ENCODE assay signal across 10 cellular contexts in genomic region chr20:1567392-1568165, GRCh38. TPM values are rescaled to one million over a fixed set of nuclear protein-coding genes. Genes with fewer than 3 reads are reported as not detected.
DNase-seq lines count a peak whose midpoint lies in the region; ATAC-seq and TF ChIP-seq lines count a peak whose summit lies in the region.
"Had no signal": no experiment of that assay in that cellular context is flagged by ENCODE, and none has a peak within 500 bp of the region (broad histone marks: within the 10 kb centered on the region; RNA-seq: fewer than 3 reads in every experiment).

No MANE protein-coding gene starts in this region.

- H3K4me3 ChIP-seq in choroid plexus epithelial cell (ENCODE audit: low read depth, low read length) (no peak overlapping the region), neutrophil (ENCODE audit: low read depth in 1 of 2, low read length in 1 of 2) (peak overlapping the region in 1 of 2 experiments; percentile 11)
- H3K4me3 ChIP-seq in naive thymus-derived CD4-positive, alpha-beta T cell (ENCODE audit: low read length) = no peak overlapping the region

- peaks cover 61 to 74% of the 10 kb centered on the region in 2 experiments for H3K4me1 ChIP-seq in neutrophil (ENCODE audit: control insufficient read depth in 1 of 2, insufficient read depth in 1 of 2, low read depth in 1 of 2, low read length in 1 of 2)
- no peaks in the 10 kb centered on the region for H3K4me1 ChIP-seq in naive thymus-derived CD4-positive, alpha-beta T cell (ENCODE audit: control insufficient read depth in 2 of 2, insufficient read depth in 2 of 2, low read length in 2 of 2)

- DNase-seq in EL = peak; percentile 94
- DNase-seq in MV-4-11 (lab: John Stamatoyannopoulos, UW) = peak; percentile 97
- peak; percentile 41 for DNase-seq in choroid plexus epithelial cell (ENCODE audit: low read depth)
- DNase-seq in RPMI8226 = no peak
- DNase-seq in stimulated activated CD4-positive, alpha-beta T cell treated with anti-CD3 and anti-CD28 coated beads, Interleukin-15, amount 100 ng/mL, for 24 hours = no peak
- no peak for DNase-seq in activated T-cell treated with anti-CD3 and anti-CD28 coated beads, Interleukin-2, amount 50 U/mL, for 24 hours
- DNase-seq in naive thymus-derived CD4-positive, alpha-beta T cell = no peak
- DNase-seq: stimulated activated naive CD4-positive, alpha-beta T cell had no signal

- no peak for ATAC-seq in naive thymus-derived CD4-positive, alpha-beta T cell

- H3K9me3 ChIP-seq in neutrophil = no peaks in the 10 kb centered on the region
- H3K9me3 ChIP-seq in naive thymus-derived CD4-positive, alpha-beta T cell (ENCODE audit: control insufficient read depth in 2 of 3, low read length in 3 of 3) = no peaks in the 10 kb centered on the region

- POLR2A ChIA-PET in naive thymus-derived CD4-positive, alpha-beta T cell (lab: Charles Lee) = no interaction called here

- intact Hi-C loops in naive thymus-derived CD4-positive, alpha-beta T cell (cut with micrococcal nuclease) = no loop called here

- peak overlapping the region; percentile 97 for H3K27ac ChIP-seq in neutrophil
- no peak overlapping the region for H3K27ac ChIP-seq in naive thymus-derived CD4-positive, alpha-beta T cell (ENCODE audit: low read depth, low read length)

- no peaks in the 10 kb centered on the region for H3K27me3 Mint-ChIP-seq in activated T-cell treated with anti-CD3 and anti-CD28 coated beads, Interleukin-2, amount 50 U/mL, for 24 hours
- no peaks in the 10 kb centered on the region for H3K27me3 Mint-ChIP-seq in naive thymus-derived CD4-positive, alpha-beta T cell

- no peak overlapping the region for H3K27ac Mint-ChIP-seq in activated T-cell treated with anti-CD3 and anti-CD28 coated beads, Interleukin-2, amount 50 U/mL, for 24 hours
- H3K27ac Mint-ChIP-seq in naive thymus-derived CD4-positive, alpha-beta T cell = peak overlapping the region in 1 of 9 donors; percentile 17

- peaks cover 77% of the 10 kb centered on the region for H3K36me3 ChIP-seq in neutrophil
- peaks cover 0 to 10% (median 0%) of the 10 kb centered on the region in 3 experiments for H3K36me3 ChIP-seq in naive thymus-derived CD4-positive, alpha-beta T cell (ENCODE audit: control insufficient read depth in 2 of 3, insufficient read depth in 3 of 3, low read length in 3 of 3)

- no peaks in the 10 kb centered on the region for H3K27me3 ChIP-seq in neutrophil
- no peaks in the 10 kb centered on the region for H3K27me3 ChIP-seq in naive thymus-derived CD4-positive, alpha-beta T cell (ENCODE audit: control insufficient read depth in 2 of 2, insufficient read depth in 2 of 2, low read length in 2 of 2)

- H3K36me3 Mint-ChIP-seq in activated T-cell treated with anti-CD3 and anti-CD28 coated beads, Interleukin-2, amount 50 U/mL, for 24 hours (ENCODE audit: low read depth) = peaks cover 23% of the 10 kb centered on the region
- H3K36me3 Mint-ChIP-seq in naive thymus-derived CD4-positive, alpha-beta T cell = peaks cover 11 to 65% (median 41%) of the 10 kb centered on the region in 5 donors

- no peak for TF ChIP-seq CTCF in choroid plexus epithelial cell (conservative IDR thresholded peaks at IDR 0.05; ENCODE audit: low read depth, low read length)
- TF ChIP-seq CTCF in neutrophil (IDR thresholded peaks at IDR 0.05) = no peak

- CTCF ChIA-PET in naive thymus-derived CD4-positive, alpha-beta T cell (lab: Charles Lee) = no interaction called here

- peaks cover 8% of the 10 kb centered on the region for H3K9me3 Mint-ChIP-seq in activated T-cell treated with anti-CD3 and anti-CD28 coated beads, Interleukin-2, amount 50 U/mL, for 24 hours
- peaks cover 0 to 16% (median 0%) of the 10 kb centered on the region in 11 donors for H3K9me3 Mint-ChIP-seq in naive thymus-derived CD4-positive, alpha-beta T cell

- peaks cover 15% of the 10 kb centered on the region for H3K4me1 Mint-ChIP-seq in activated T-cell treated with anti-CD3 and anti-CD28 coated beads, Interleukin-2, amount 50 U/mL, for 24 hours (ENCODE audit: low read depth)
- peaks cover 0 to 8% (median 4%) of the 10 kb centered on the region in 7 donors for H3K4me1 Mint-ChIP-seq in naive thymus-derived CD4-positive, alpha-beta T cell

- no peak overlapping the region for H3K4me3 Mint-ChIP-seq in activated T-cell treated with anti-CD3 and anti-CD28 coated beads, Interleukin-2, amount 50 U/mL, for 24 hours
- H3K4me3 Mint-ChIP-seq in naive thymus-derived CD4-positive, alpha-beta T cell = no peak overlapping the region

RNA-seq across cellular contexts. Expression of gene SIRPD, which starts 10.1 kb away (rescaled TPM):
- 1 to 10 TPM in 1 of 5 experiments, under 1 TPM in 4; 0.16 to 1.9 (median 0.34) TPM for total RNA-seq in naive thymus-derived CD4-positive, alpha-beta T cell
- polyA plus RNA-seq in naive thymus-derived CD4-positive, alpha-beta T cell = not detected
- total RNA-seq: frontal cortex had no signal

RNA-seq across cellular contexts. Expression of gene SIRPB1, which starts 52.2 kb away (rescaled TPM):
- 10 to 100 TPM in 3 of 5 experiments, 1 to 10 TPM in 2; 4.6 to 28.2 (median 11.9) TPM for total RNA-seq in naive thymus-derived CD4-positive, alpha-beta T cell
- polyA plus RNA-seq in naive thymus-derived CD4-positive, alpha-beta T cell = 1 to 10 TPM; 2.2 to 7.9 TPM

Comparison
In these comparisons a context has a peak if more than half of its experiments do, and no peak if none do; other contexts are left out.
1. DNase-seq: peak in EL (single experiment), MV-4-11 (single experiment) and choroid plexus epithelial cell (single experiment); none in RPMI8226 (single experiment), stimulated activated CD4-positive, alpha-beta T cell treated with anti-CD3 and anti-CD28 coated beads, Interleukin-15, amount 100 ng/mL, for 24 hours (single experiment), activated T-cell treated with anti-CD3 and anti-CD28 coated beads, Interleukin-2, amount 50 U/mL, for 24 hours (single experiment) and naive thymus-derived CD4-positive, alpha-beta T cell (0 of 9).